8 cellular contexts compared by ENCODE assay signal in genomic region chr15:45378913-45379262, GRCh38. TPM values are rescaled to one million over a fixed set of nuclear protein-coding genes. Genes with fewer than 3 reads are reported as not detected.
DNase-seq lines count a peak whose midpoint lies in the region; ATAC-seq and TF ChIP-seq lines count a peak whose summit lies in the region.

No MANE protein-coding gene starts in this region.

- TF ChIP-seq CTCF in GM06990 (IDR thresholded peaks at IDR 0.05; ENCODE audit: insufficient read depth, low read length, poor library complexity, severe bottlenecking) (no peak), psoas muscle (IDR thresholded peaks at IDR 0.05) (no peak), GM10266 (IDR thresholded peaks at IDR 0.05; ENCODE audit: control insufficient read depth, insufficient read depth, low read depth, missing control alignments) (no peak)

- no peaks in the 10 kb centered on the region for H3K36me3 Mint-ChIP-seq in T-cell

- peaks cover 16% of the 10 kb centered on the region for H3K4me1 ChIP-seq in psoas muscle

- no peaks in the 10 kb centered on the region for H3K9me3 Mint-ChIP-seq in T-cell

- peaks cover 3% of the 10 kb centered on the region; the same call in 1 of the 2 replicates for H3K36me3 ChIP-seq in GM06990 (ENCODE audit: control insufficient read depth, insufficient read depth, low read length)
- peaks cover 0 to 14% of the 10 kb centered on the region in 2 donors for H3K36me3 ChIP-seq in psoas muscle (ENCODE audit: insufficient read depth in 1 of 2, low read depth in 1 of 2)

- intact Hi-C loops in left ventricle myocardium superior (cut with micrococcal nuclease) (no loop called here), psoas muscle (cut with DNase I) (loop anchor here (5.0 to 10.0 kb wide), 2 partner anchors 174 to 182 kb away; no protein-coding TSS in a partner anchor)

- H3K4me3 ChIP-seq in GM06990 (replicated peaks; ENCODE audit: low read depth, low read length) = peak overlapping the region; percentile 76
- H3K4me3 ChIP-seq in psoas muscle = peak overlapping the region; percentile 86

- peak overlapping the region; percentile 87 for H3K27ac ChIP-seq in psoas muscle

- peaks cover 20 to 25% (median 22%) of the 10 kb centered on the region in 3 donors for H3K4me1 Mint-ChIP-seq in T-cell

- H3K27me3 Mint-ChIP-seq in T-cell = peaks cover 54% of the 10 kb centered on the region in 2 donors

- DNase-seq in GM06990 (ENCODE audit: extremely low read depth, insufficient read length) (no peak), T-cell (no peak), left ventricle myocardium superior (peak; percentile 27), psoas muscle (peak in 1 of 2 donors; percentile 22), amniotic stem cell (lab: John Stamatoyannopoulos, UW) (no peak), GM10266 (ENCODE audit: extremely low spot score) (no peak), NCI-H2107 (lab: John Stamatoyannopoulos, UW) (no peak)
- DNase-seq in stimulated activated CD4-positive, alpha-beta T cell treated with anti-CD3 and anti-CD28 coated beads, Interleukin-4, amount 100 ng/mL, for 4 hours = no peak

- peak overlapping the region; percentile 73 to 82 (median 76) for H3K4me3 Mint-ChIP-seq in T-cell

- H3K27me3 ChIP-seq in GM06990 (replicated peaks; ENCODE audit: control insufficient read depth, insufficient read depth, low read length) (no peaks in the 10 kb centered on the region), psoas muscle (ENCODE audit: insufficient read depth in 3 of 3, low read length in 2 of 3) (no peaks in the 10 kb centered on the region)

- H3K27ac Mint-ChIP-seq in T-cell = no peak overlapping the region

- H3K9me3 ChIP-seq in psoas muscle = no peaks in the 10 kb centered on the region

- 10 to 13% (median 11%) methylated on average over 11 of the region's 11 CpGs for WGBS in psoas muscle, 3 donors

- CTCF ChIA-PET in T-cell (lab: Charles Lee) = no interaction called here

- POLR2A ChIA-PET in T-cell (lab: Charles Lee) = no interaction called here

- ATAC-seq in T-cell (replicated peaks in 1 of 4) = no peak
- no peak for ATAC-seq in left ventricle myocardium superior
- ATAC-seq in psoas muscle = no peak

RNA-seq across cellular contexts. Expression of gene GATM, which starts 0.5 kb away (rescaled TPM):
- total RNA-seq in T-cell = 1 to 10 TPM in 3 of 5 donors, under 1 TPM in 2; 0.49 to 5.5 (median 2.0) TPM
- total RNA-seq in left ventricle myocardium superior = 56.4 TPM
- 10 to 100 TPM; 20.8 to 41.3 (median 26.2) TPM for total RNA-seq in psoas muscle
- polyA plus RNA-seq in psoas muscle = 10 to 100 TPM; 13.1 to 21.4 (median 16.5) TPM
